In genomic region chr4:49149006-49149975, GRCh38 we compare ENCODE assay signal across 8 cellular contexts.
A peak's percentile ranks its signal among the peaks of the same experiment; 100 is the strongest.
DNase-seq lines count a peak whose midpoint lies in the region; ATAC-seq and TF ChIP-seq lines count a peak whose summit lies in the region.
"Not testable (repeated sequence)": the region's sequence is repeated elsewhere in the genome, so short reads cannot be mapped to it uniquely, and the experiment has no call there.

No MANE protein-coding gene starts in this region.

- in situ Hi-C loops in astrocyte of the cerebellum (cut with HindIII; ENCODE audit: low sequenced_read_pairs) = not testable (repeated sequence)

- peak; percentile 86 for DNase-seq in NB4 (ENCODE audit: low read depth)
- peak; percentile 91 for DNase-seq in astrocyte of the cerebellum (ENCODE audit: low read depth)
- peak; percentile 91 to 96 for DNase-seq in foreskin keratinocyte
- DNase-seq in lung microvascular endothelial cell (ENCODE audit: low read depth in 2 of 2) = peak; percentile 89 to 93
- peak; percentile 83 for DNase-seq in superior temporal gyrus (ENCODE audit: extremely low spot score)

- not testable (repeated sequence) for TF ChIP-seq POLR2A in GM18505 (IDR thresholded peaks at IDR 0.05; ENCODE audit: borderline replicate concordance, extremely low read depth, insufficient read depth, insufficient read length); NB4 (IDR thresholded peaks at IDR 0.05; ENCODE audit: extremely low read depth, insufficient read length)

- not testable (repeated sequence) for TF ChIP-seq CTCF in NB4 (IDR thresholded peaks at IDR 0.05; ENCODE audit: low read depth, low read length); astrocyte of the cerebellum (IDR thresholded peaks at IDR 0.05; ENCODE audit: low read depth, low read length, missing control alignments); foreskin keratinocyte (conservative IDR thresholded peaks at IDR 0.05)

- not testable (repeated sequence) for H3K27me3 ChIP-seq in foreskin keratinocyte

- not testable (repeated sequence) for H3K4me3 ChIP-seq in NB4 (ENCODE audit: low read depth, low read length); astrocyte of the cerebellum (ENCODE audit: low read depth, low read length)

- H3K27ac ChIP-seq in foreskin keratinocyte = not testable (repeated sequence)

- not testable (repeated sequence) for H3K4me1 ChIP-seq in foreskin keratinocyte

- ATAC-seq in GM18505 (IDR thresholded peaks at IDR 0.05; ENCODE audit: unreplicated experiment) (peak; percentile 73), GM21619 (IDR thresholded peaks at IDR 0.05; ENCODE audit: unreplicated experiment) (peak; percentile 68), HG03103 (IDR thresholded peaks at IDR 0.05; ENCODE audit: low read depth, unreplicated experiment) (peak; percentile 62), foreskin keratinocyte (peak; percentile 78)
